10 cellular contexts compared by ENCODE assay signal in the genomic region with DNA sequence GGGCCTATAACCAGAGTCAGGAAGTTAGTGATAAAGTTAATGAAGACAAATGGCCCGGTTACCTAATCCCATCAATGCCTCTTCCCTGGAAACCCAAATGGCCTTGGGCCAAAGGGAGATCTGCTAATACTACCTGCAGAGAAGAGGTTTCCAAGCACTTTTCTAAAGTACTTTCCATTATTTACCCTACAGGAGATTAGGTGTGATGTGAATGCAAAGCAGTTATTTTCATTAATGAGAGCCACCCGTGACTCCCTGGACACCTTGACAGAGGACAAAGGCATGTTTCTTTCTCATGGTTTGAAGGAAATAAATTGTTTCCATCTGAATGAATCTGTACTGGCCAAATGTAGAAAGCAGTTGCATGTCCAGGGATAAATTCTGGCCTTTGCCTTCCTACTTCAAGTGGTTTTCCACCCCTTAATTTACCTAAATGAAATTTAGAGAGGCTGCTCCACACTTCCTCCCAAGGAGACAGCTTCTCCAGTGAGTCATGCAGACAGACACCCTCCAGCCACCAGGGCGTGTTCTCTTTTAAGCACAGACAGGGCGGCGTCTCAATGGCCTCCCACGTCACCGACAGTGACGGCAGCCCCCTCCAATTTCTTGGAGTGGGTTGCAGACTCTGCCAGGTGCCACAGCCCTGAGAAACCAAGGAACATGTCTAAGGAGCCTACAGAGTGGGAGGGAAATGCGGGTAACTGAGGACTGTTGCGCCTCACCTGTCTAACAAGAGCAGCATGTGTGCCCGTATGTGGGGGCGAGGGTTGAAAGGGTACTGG. TPM values are rescaled to one million over a fixed set of nuclear protein-coding genes. Genes with fewer than 3 reads are reported as not detected.
DNase-seq lines count a peak whose midpoint lies in the region; ATAC-seq, FAIRE-seq and TF ChIP-seq lines count a peak whose summit lies in the region.
"Had no signal": no experiment of that assay in that cellular context is flagged by ENCODE, and none has a peak within 500 bp of the region (broad histone marks: within the 10 kb centered on the region; RNA-seq: fewer than 3 reads in every experiment).

No MANE protein-coding gene starts in this region.

- TSS peak; percentile 89 for BruUV-seq in MCF 10A (replicated peaks; lab: Mats Ljungman, UMichigan)

- H3K4me3 ChIP-seq in breast epithelium = no peak overlapping the region
- H3K4me3 ChIP-seq: BLaER1 treated with 17β-estradiol and CSF1 and Interleukin-3, amounts not matched to agents 10 nM and 100 nM had no signal

- H3K9me3 ChIP-seq in breast epithelium = no peaks in the 10 kb centered on the region

- no peak for FAIRE-seq in RCC 7860 (lab: Jason Lieb, UNC)

- H3K4me1 Mint-ChIP-seq in MCF 10A (ENCODE audit: insufficient read depth, unreplicated experiment) = peaks cover 23% of the 10 kb centered on the region
- no peaks in the 10 kb centered on the region for H3K4me1 Mint-ChIP-seq in activated naive CD8-positive, alpha-beta T cell treated with anti-CD3 and anti-CD28 coated beads, Interleukin-2, amount 50 U/mL, for 24 hours

- H3K27me3 ChIP-seq in breast epithelium = no peaks in the 10 kb centered on the region
- H3K27me3 ChIP-seq: BLaER1 treated with 17β-estradiol and CSF1 and Interleukin-3, amounts not matched to agents 10 nM and 100 nM had no signal

- H3K36me3 Mint-ChIP-seq in MCF 10A (ENCODE audit: insufficient read depth, unreplicated experiment) = no peaks in the 10 kb centered on the region
- H3K36me3 Mint-ChIP-seq in activated naive CD8-positive, alpha-beta T cell treated with anti-CD3 and anti-CD28 coated beads, Interleukin-2, amount 50 U/mL, for 24 hours (ENCODE audit: low read depth) = no peaks in the 10 kb centered on the region

- no peaks in the 10 kb centered on the region for H3K36me3 ChIP-seq in breast epithelium
- H3K36me3 ChIP-seq: BLaER1 treated with 17β-estradiol and CSF1 and Interleukin-3, amounts not matched to agents 10 nM and 100 nM had no signal

- intact Hi-C loops in MCF 10A (cut with micrococcal nuclease) = no loop called here
- intact Hi-C loops in breast epithelium (cut with DNase I; ENCODE audit: low total_unique reads) = loop anchor here (10.0 kb wide), 1 partner anchor 119 kb away; the partner anchor contains the start of gene FERMT2

- DNase-seq in MCF 10A (ENCODE audit: unreplicated experiment) = peak; percentile 78
- DNase-seq in breast epithelium (ENCODE audit: low spot score in 2 of 2) = no peak
- peak; percentile 20 for DNase-seq in RCC 7860 (ENCODE audit: low spot score)
- DNase-seq in glomerular visceral epithelial cell (ENCODE audit: extremely low spot score) = peak; percentile 69
- DNase-seq in activated naive CD8-positive, alpha-beta T cell treated with anti-CD3 and anti-CD28 coated beads, Interleukin-2, amount 50 U/mL, for 24 hours = no peak
- DNase-seq in KG1 (lab: John Stamatoyannopoulos, UW) = no peak
- no peak for DNase-seq in SKM-1 (lab: John Stamatoyannopoulos, UW; ENCODE audit: unreplicated experiment)
- DNase-seq: NCI-H2107 had no signal

- POLR2A ChIA-PET in MCF 10A (lab: Yijun Ruan, JAX) = interaction anchor here (0.8 to 3.0 kb wide), 8 partner anchors 9 to 117 kb away, joined by 3 to 6 read pairs (median 4); partner anchors contain the start of gene FERMT2

- no peak overlapping the region for H3K27ac ChIP-seq in breast epithelium
- H3K27ac ChIP-seq: BLaER1 treated with 17β-estradiol and CSF1 and Interleukin-3, amounts not matched to agents 10 nM and 100 nM had no signal

- H3K4me1 ChIP-seq in breast epithelium = no peaks in the 10 kb centered on the region

- CTCF ChIA-PET in MCF 10A (lab: Yijun Ruan, JAX) = no interaction called here

- H3K27ac Mint-ChIP-seq in MCF 10A (ENCODE audit: low read depth, unreplicated experiment) = peak overlapping the region; percentile 84
- H3K27ac Mint-ChIP-seq in activated naive CD8-positive, alpha-beta T cell treated with anti-CD3 and anti-CD28 coated beads, Interleukin-2, amount 50 U/mL, for 24 hours = no peak overlapping the region

- no peaks in the 10 kb centered on the region for H3K27me3 Mint-ChIP-seq in MCF 10A (ENCODE audit: insufficient read depth, unreplicated experiment)
- no peaks in the 10 kb centered on the region for H3K27me3 Mint-ChIP-seq in activated naive CD8-positive, alpha-beta T cell treated with anti-CD3 and anti-CD28 coated beads, Interleukin-2, amount 50 U/mL, for 24 hours

- H3K4me3 Mint-ChIP-seq in MCF 10A (ENCODE audit: unreplicated experiment) = peak overlapping the region; percentile 54
- H3K4me3 Mint-ChIP-seq in activated naive CD8-positive, alpha-beta T cell treated with anti-CD3 and anti-CD28 coated beads, Interleukin-2, amount 50 U/mL, for 24 hours = no peak overlapping the region

- TF ChIP-seq POLR2A in breast epithelium (IDR thresholded peaks at IDR 0.05) = no peak

- TF ChIP-seq CTCF in MCF 10A (IDR thresholded peaks at IDR 0.05; ENCODE audit: unreplicated experiment) = no peak
- TF ChIP-seq CTCF in breast epithelium (IDR thresholded peaks at IDR 0.05) = no peak

- ATAC-seq in activated naive CD8-positive, alpha-beta T cell treated with anti-CD3 and anti-CD28 coated beads, Interleukin-2, amount 50 U/mL, for 24 hours = no peak
- no peak for ATAC-seq in HG02938 (IDR thresholded peaks at IDR 0.05; ENCODE audit: unreplicated experiment)

- no peaks in the 10 kb centered on the region for H3K9me3 Mint-ChIP-seq in MCF 10A (ENCODE audit: unreplicated experiment)
- no peaks in the 10 kb centered on the region for H3K9me3 Mint-ChIP-seq in activated naive CD8-positive, alpha-beta T cell treated with anti-CD3 and anti-CD28 coated beads, Interleukin-2, amount 50 U/mL, for 24 hours

RNA-seq across cellular contexts. Expression of gene GNPNAT1, which starts 43.9 kb away (rescaled TPM):
- 39.2 and 58.8 TPM in 2 replicates for total RNA-seq in MCF 10A (2022)
- total RNA-seq in breast epithelium = 10 to 100 TPM; 13.1 to 21.2 (median 18.7) TPM

Comparison
In these comparisons a context has a peak if more than half of its experiments do, and no peak if none do; other contexts are left out.
1. DNase-seq: peak in MCF 10A (single experiment), RCC 7860 (single experiment) and glomerular visceral epithelial cell (single experiment); none in breast epithelium (0 of 2), activated naive CD8-positive, alpha-beta T cell treated with anti-CD3 and anti-CD28 coated beads, Interleukin-2, amount 50 U/mL, for 24 hours (single experiment), KG1 (single experiment) and SKM-1 (single experiment).